ENCODE assay signal across 23 cellular contexts in genomic region chr5:100004969-100005368, GRCh38.
DNase-seq lines count a peak whose midpoint lies in the region; ATAC-seq and TF ChIP-seq lines count a peak whose summit lies in the region.
"Had no signal": no experiment of that assay in that cellular context is flagged by ENCODE, and none has a peak within 500 bp of the region (broad histone marks: within the 10 kb centered on the region; RNA-seq: fewer than 3 reads in every experiment).

No MANE protein-coding gene starts in this region.

- CTCF ChIA-PET in PC-9 (lab: Charles Lee) = no interaction called here

- no peak for ATAC-seq in sciatic nerve

- no peak overlapping the region for H3K23ac ChIP-seq in trophoblast cell (ENCODE audit: low read length)

- no peak overlapping the region for H2AK5ac ChIP-seq in trophoblast cell (ENCODE audit: low read length)

- H3K4me3 ChIP-seq in PC-9 = no peak overlapping the region
- H3K4me3 ChIP-seq in trophoblast cell (ENCODE audit: low read depth, low read length) = no peak overlapping the region
- H3K4me3 ChIP-seq: SJCRH30 had no signal

- H3K4me1 ChIP-seq in PC-9 (replicated peaks; ENCODE audit: insufficient read depth) (0 out of 2 replicates have a peak, but pooled peaks cover 5% of the 10 kb centered on the region), trophoblast cell (ENCODE audit: control insufficient read depth in 1 of 2, insufficient read depth in 2 of 2, low read length in 2 of 2) (no peaks in the 10 kb centered on the region)
- H3K4me1 ChIP-seq: SJCRH30 had no signal

- H4K20me1 ChIP-seq in PC-9 (ENCODE audit: insufficient read depth) = no peaks in the 10 kb centered on the region

- H3K4me2 ChIP-seq in PC-9 = 0 out of 2 replicates have a peak overlapping the region, but pooled peaks have one; percentile 4
- H3K4me2 ChIP-seq in trophoblast cell (ENCODE audit: low read length) = no peak overlapping the region
- H3K4me2 ChIP-seq: KMS-11 had no signal

- H3F3A ChIP-seq in PC-9 (ENCODE audit: insufficient read depth, low read depth) = no peaks in the 10 kb centered on the region

- no peak overlapping the region for H2BK5ac ChIP-seq in trophoblast cell (ENCODE audit: low read depth, low read length, poor library complexity)

- no peaks in the 10 kb centered on the region for H3K9me3 ChIP-seq in PC-9 (ENCODE audit: insufficient read depth, low read depth)
- H3K9me3 ChIP-seq in trophoblast cell (ENCODE audit: insufficient read depth, low read depth, low read length) = no peaks in the 10 kb centered on the region
- H3K9me3 ChIP-seq: SJCRH30 had no signal

- DNase-seq in DMS53 (lab: John Stamatoyannopoulos, UW) = peak; percentile 64
- DNase-seq in PC-9 = peak in 1 of 2 experiments; percentile 65
- peak; percentile 64 for DNase-seq in epithelial cell of prostate (ENCODE audit: low read depth, low spot score)
- DNase-seq in trophoblast cell = peak; percentile 24 to 71
- DNase-seq in sciatic nerve (ENCODE audit: low spot score) = no peak
- DNase-seq in SW480 (ENCODE audit: low spot score) = no peak
- DNase-seq in NOMO-1 (lab: John Stamatoyannopoulos, UW; ENCODE audit: unreplicated experiment in 2 of 2) = no peak
- DNase-seq: CD8-positive, alpha-beta memory T cell; EL; GF-D8; GOT3; HCEC 1CT; IMR-90; NCI-H1105; NCI-H1694; NCI-H2081; NCI-H2171; NCI-H345; NCI-H524; NCI-H82; SJCRH30 had no signal

- no peaks in the 10 kb centered on the region for H3K27me3 ChIP-seq in PC-9 (ENCODE audit: insufficient read depth, low read depth)
- no peaks in the 10 kb centered on the region for H3K27me3 ChIP-seq in trophoblast cell (ENCODE audit: insufficient read depth, low read length)
- H3K27me3 ChIP-seq: SJCRH30 had no signal

- POLR2A ChIA-PET in PC-9 (lab: Charles Lee; ENCODE audit: unreplicated experiment) = no interaction called here

- no peak overlapping the region for H3K18ac ChIP-seq in trophoblast cell (ENCODE audit: low read length)

- H2BK120ac ChIP-seq in trophoblast cell (ENCODE audit: insufficient read depth, low read length, poor library complexity) = no peak overlapping the region

- H3K79me1 ChIP-seq in trophoblast cell (ENCODE audit: low read length) = no peaks in the 10 kb centered on the region

- no peak overlapping the region for H4K91ac ChIP-seq in trophoblast cell (ENCODE audit: low read depth, low read length)

- H3K36me3 ChIP-seq in PC-9 (ENCODE audit: low read depth) (no peaks in the 10 kb centered on the region), trophoblast cell (ENCODE audit: control insufficient read depth in 1 of 2, insufficient read depth in 2 of 2, low read length in 2 of 2) (no peaks in the 10 kb centered on the region)
- H3K36me3 ChIP-seq: SJCRH30 had no signal

- TF ChIP-seq CTCF in PC-9 (conservative IDR thresholded peaks at IDR 0.05) = no peak

- no peak overlapping the region for H3K14ac ChIP-seq in trophoblast cell (ENCODE audit: low read length)

- no peaks in the 10 kb centered on the region for H3K9me2 ChIP-seq in PC-9 (ENCODE audit: insufficient read depth)

- no peak overlapping the region for H3K4ac ChIP-seq in trophoblast cell (ENCODE audit: low read depth, low read length)

- no peak overlapping the region for H4K8ac ChIP-seq in trophoblast cell (ENCODE audit: low read depth, low read length)

- no peaks in the 10 kb centered on the region for H3K79me2 ChIP-seq in PC-9 (ENCODE audit: low read depth)
- H3K79me2 ChIP-seq in trophoblast cell (ENCODE audit: control insufficient read depth, insufficient read depth, low read length, poor library complexity) = no peaks in the 10 kb centered on the region

- BruUV-seq in PC-9 (replicated peaks; lab: Mats Ljungman, UMichigan) = no TSS peak

- H2BK12ac ChIP-seq in trophoblast cell (ENCODE audit: low read length) = no peak overlapping the region

- H3K9ac ChIP-seq in trophoblast cell (ENCODE audit: low read length) = no peak overlapping the region
- H3K9ac ChIP-seq: KMS-11 had no signal

- intact Hi-C loops in PC-9 (cut with micrococcal nuclease; ENCODE audit: unreplicated experiment) = no loop called here
- intact Hi-C loops in sciatic nerve (cut with DNase I) = no loop called here

- H3K27ac ChIP-seq in PC-9 (no peak overlapping the region), epithelial cell of prostate (peak overlapping the region; percentile 33), trophoblast cell (ENCODE audit: low read depth, low read length) (no peak overlapping the region)
- H3K27ac ChIP-seq: C4-2B, KMS-11, SJCRH30 had no signal

- no peak overlapping the region for H4K12ac ChIP-seq in trophoblast cell (ENCODE audit: low read depth, low read length)

- H2AFZ ChIP-seq in PC-9 (no peak overlapping the region), trophoblast cell (ENCODE audit: insufficient read depth, low read length, poor library complexity) (no peak overlapping the region)

Comparison
In these comparisons a context has a peak if more than half of its experiments do, and no peak if none do; other contexts are left out.
1. DNase-seq: peak in DMS53 (single experiment), epithelial cell of prostate (single experiment) and trophoblast cell (2 of 2); none in sciatic nerve (single experiment), SW480 (single experiment) and NOMO-1 (0 of 2).